26 cellular contexts compared by ENCODE assay signal in the genomic region with DNA sequence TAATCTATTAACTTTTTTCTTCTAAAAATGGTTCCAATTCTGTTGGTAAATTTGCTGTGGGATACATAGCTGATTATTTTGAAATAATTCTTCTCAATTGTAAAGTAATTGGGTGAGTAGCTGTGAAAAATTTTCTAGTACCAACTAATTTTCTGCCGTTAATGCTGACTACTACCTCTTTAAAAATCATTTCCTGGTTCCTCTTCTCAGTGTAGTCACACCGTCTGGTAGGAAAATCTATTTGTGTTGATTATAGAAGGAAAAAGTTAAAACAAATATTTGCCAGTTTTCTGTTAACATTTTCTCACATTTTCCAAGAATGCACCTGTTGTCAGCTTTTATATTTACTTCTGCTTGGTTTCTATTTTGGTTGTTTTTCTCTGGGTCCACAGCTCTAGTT.
"Had no signal": no experiment of that assay in that cellular context is flagged by ENCODE, and none has a peak within 500 bp of the region (broad histone marks: within the 10 kb centered on the region; RNA-seq: fewer than 3 reads in every experiment).

No MANE protein-coding gene starts in this region.

- H3K36me3 ChIP-seq: left lung, neural progenitor cell, neutrophil, right atrium auricular region, right lobe of liver, stomach, thyroid gland, transverse colon, upper lobe of left lung, vagina had no signal

- H3K4me2 ChIP-seq: neural progenitor cell, smooth muscle cell had no signal

- H3K27ac ChIP-seq: left lung, neural progenitor cell, neutrophil, right atrium auricular region, stomach, testis, thyroid gland, transverse colon, upper lobe of left lung, vagina had no signal

- H2AFZ ChIP-seq: neural progenitor cell had no signal

- H3K9ac ChIP-seq: neural progenitor cell had no signal

- H3K4me3 ChIP-seq: left lung, lung, neural progenitor cell, right atrium auricular region, right lobe of liver, smooth muscle cell, stomach, testis, thyroid gland, transverse colon, upper lobe of left lung, vagina had no signal

- H3K27me3 ChIP-seq: left lung, neural progenitor cell, neutrophil, right atrium auricular region, right lobe of liver, stomach, testis, thyroid gland, transverse colon, upper lobe of left lung, vagina had no signal

- ATAC-seq: left colon; left lung; natural killer cell; stimulated activated memory B cell treated with anti-CD40 and anti-IgM and Interleukin-4, amounts not matched to agents 10 μg/mL and 1 μg/mL and 100 μg/mL, for 72 hours; stimulated activated naive CD8-positive, alpha-beta T cell treated with anti-CD3 and anti-CD28 coated beads, Interleukin-15, Interleukin-2, amounts not matched to agents 100 U/mL and 50 U/mL, for 24 hours had no signal

- H3K9me3 ChIP-seq: left lung, neutrophil, right lobe of liver, testis, thyroid gland, transverse colon, upper lobe of left lung, vagina had no signal

- FAIRE-seq: kidney had no signal

- H3K4me1 ChIP-seq: left lung, neural progenitor cell, right atrium auricular region, right lobe of liver, stomach, testis, thyroid gland, transverse colon, upper lobe of left lung, vagina had no signal

- DNase-seq: kidney; left colon; left lung; mesendoderm; naive B cell; natural killer cell; nephron progenitor cell; occipital lobe; right lobe of liver; stimulated activated CD4-positive, alpha-beta T cell treated with anti-CD3 and anti-CD28 coated beads, Interleukin-1b, Interleukin-23, amount 100 ng/mL, for 48 hours; stimulated activated CD4-positive, alpha-beta T cell treated with anti-CD3 and anti-CD28 coated beads, Interleukin-2, amount 100 ng/mL, for 48 hours; stimulated activated CD4-positive, alpha-beta T cell treated with anti-CD3 and anti-CD28 coated beads, Interleukin-4, amount 100 ng/mL, for 4 hours; stimulated activated CD8-positive, alpha-beta memory T cell treated with anti-CD3 and anti-CD28 coated beads, Interleukin-4, amount 100 ng/mL, for 48 hours; stimulated activated naive CD8-positive, alpha-beta T cell treated with anti-CD3 and anti-CD28 coated beads, Interleukin-15, Interleukin-2, amounts not matched to agents 100 U/mL and 50 U/mL, for 24 hours; stomach; testis; thyroid gland; transverse colon; upper lobe of left lung had no signal
